In the genomic region with DNA sequence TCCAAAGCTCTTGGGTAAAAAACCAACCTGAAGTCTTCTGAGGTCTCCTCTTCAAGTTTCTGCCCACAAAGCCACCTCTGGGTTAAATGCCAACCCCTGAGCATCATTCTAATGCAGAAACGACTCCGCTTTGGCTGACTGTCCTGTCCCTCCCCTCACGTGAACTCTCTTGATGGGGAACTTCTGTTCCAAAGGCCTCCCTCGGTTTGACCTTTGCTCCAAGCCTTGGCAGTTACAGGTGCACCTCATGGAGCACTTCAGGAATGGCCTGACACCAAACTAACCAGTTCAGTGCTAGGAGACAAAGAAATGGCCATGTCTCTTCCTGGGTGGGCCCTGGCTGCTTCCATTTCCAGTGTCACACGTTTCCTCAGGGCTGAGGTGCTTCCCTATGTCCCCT, we compare ENCODE assay signal across 23 cellular contexts. TPM values are rescaled to one million over a fixed set of nuclear protein-coding genes. Genes with fewer than 3 reads are reported as not detected.
DNase-seq lines count a peak whose midpoint lies in the region; ATAC-seq and TF ChIP-seq lines count a peak whose summit lies in the region.
"Had no signal": no experiment of that assay in that cellular context is flagged by ENCODE, and none has a peak within 500 bp of the region (broad histone marks: within the 10 kb centered on the region; RNA-seq: fewer than 3 reads in every experiment).

No MANE protein-coding gene starts in this region.

- peak in 2 of 3 donors; percentile 61 to 85 for DNase-seq in Peyer's patch
- DNase-seq in right lobe of liver: peak in 2 of 3 donors; percentile 78 to 86
- DNase-seq in NCI-H1417 (lab: John Stamatoyannopoulos, UW): no peak
- DNase-seq: activated CD4-positive, alpha-beta T cell treated with anti-CD3 and anti-CD28 coated beads for 1 hour; activated T-cell treated with anti-CD3 and anti-CD28 coated beads, Interleukin-2, amount 50 U/mL, for 1 hour; amniotic stem cell; gastrocnemius medialis; HCEC 1CT; midbrain; NCI-H1417 treated with DMSO at 0.1 percent for 48 hours; NCI-H774; ovary; retina; stimulated activated CD4-positive, alpha-beta T cell treated with anti-CD3 and anti-CD28 coated beads, Interleukin-2, amount 100 ng/mL, for 48 hours had no signal

- ATAC-seq in right lobe of liver: peak; percentile 88 to 95 (median 92)
- no peak for ATAC-seq in HG02678 (IDR thresholded peaks at IDR 0.05; ENCODE audit: unreplicated experiment)
- ATAC-seq in HG02870 (IDR thresholded peaks at IDR 0.05; ENCODE audit: unreplicated experiment): no peak
- ATAC-seq in HG02885 (IDR thresholded peaks at IDR 0.05; ENCODE audit: poor library complexity, unreplicated experiment): no peak
- ATAC-seq: gastrocnemius medialis, K562 had no signal

- peak overlapping the region in 1 of 2 donors; percentile 29 for H3K9ac ChIP-seq in stomach smooth muscle (ENCODE audit: low read length in 2 of 2)
- H3K9ac ChIP-seq: BLaER1 treated with 17β-estradiol and CSF1 and Interleukin-3, amounts not matched to agents 10 nM and 100 nM had no signal

- H3K9me3 ChIP-seq in Peyer's patch (no peaks in the 10 kb centered on the region), right lobe of liver (no peaks in the 10 kb centered on the region), stomach smooth muscle (ENCODE audit: control insufficient read depth in 2 of 2, low read length in 2 of 2) (no peaks in the 10 kb centered on the region)
- H3K9me3 ChIP-seq: BLaER1 treated with 17β-estradiol and CSF1 and Interleukin-3, amounts not matched to agents 10 nM and 100 nM; gastrocnemius medialis; ovary; suprapubic skin; vagina had no signal

- H3K27me3 ChIP-seq in Peyer's patch (no peaks in the 10 kb centered on the region), right lobe of liver (no peaks in the 10 kb centered on the region), stomach smooth muscle (ENCODE audit: control insufficient read depth in 1 of 2, insufficient read depth in 2 of 2, low read length in 2 of 2) (no peaks in the 10 kb centered on the region)
- H3K27me3 ChIP-seq: BLaER1 treated with 17β-estradiol and CSF1 and Interleukin-3, amounts not matched to agents 10 nM and 100 nM; gastrocnemius medialis; ovary; suprapubic skin; vagina had no signal

- TF ChIP-seq POLR2A in Peyer's patch (IDR thresholded peaks at IDR 0.05) (no peak), right lobe of liver (IDR thresholded peaks at IDR 0.05) (no peak)

- H3K36me3 ChIP-seq in Peyer's patch (peaks cover 0 to 47% (median 0%) of the 10 kb centered on the region in 3 donors), right lobe of liver (peaks cover 0 to 15% (median 0%) of the 10 kb centered on the region in 4 donors), stomach smooth muscle (ENCODE audit: control insufficient read depth in 2 of 2, insufficient read depth in 2 of 2, low read length in 2 of 2) (peaks cover 13 to 33% of the 10 kb centered on the region in 2 donors)
- H3K36me3 ChIP-seq: ovary had no signal

- H3K4me3 ChIP-seq in Peyer's patch: no peak overlapping the region
- H3K4me3 ChIP-seq in right lobe of liver: no peak overlapping the region
- no peak overlapping the region for H3K4me3 ChIP-seq in stomach smooth muscle (ENCODE audit: low read length in 2 of 2)
- H3K4me3 ChIP-seq: BLaER1 treated with 17β-estradiol and CSF1 and Interleukin-3, amounts not matched to agents 10 nM and 100 nM; gastrocnemius medialis; K562; ovary; suprapubic skin; vagina had no signal

- peak overlapping the region in 3 of 4 donors; percentile 39 to 75 (median 68) for H3K27ac ChIP-seq in Peyer's patch
- peak overlapping the region; percentile 50 for H3K27ac ChIP-seq in cingulate gyrus (ENCODE audit: low read depth, low read length)
- peak overlapping the region in 1 of 3 donors; percentile 18 for H3K27ac ChIP-seq in right lobe of liver
- H3K27ac ChIP-seq in stomach smooth muscle (ENCODE audit: low read length): peak overlapping the region; percentile 99
- H3K27ac ChIP-seq: BLaER1 treated with 17β-estradiol and CSF1 and Interleukin-3, amounts not matched to agents 10 nM and 100 nM; gastrocnemius medialis; ovary; suprapubic skin; vagina had no signal

- TF ChIP-seq CTCF in Peyer's patch (IDR thresholded peaks at IDR 0.05) (no peak), right lobe of liver (IDR thresholded peaks at IDR 0.05) (no peak)

- WGBS in right lobe of liver (ENCODE audit: insufficient coverage, low coverage, low lambda C conversion rate, missing lambda C conversion rate): 32% methylated on average over 4 of the region's 5 CpGs

- H3K4me1 ChIP-seq in Peyer's patch (peaks cover 0 to 66% (median 5%) of the 10 kb centered on the region in 4 donors), right lobe of liver (peaks cover 0 to 18% (median 0%) of the 10 kb centered on the region in 4 donors), stomach smooth muscle (ENCODE audit: control insufficient read depth, insufficient read depth, low read length) (peaks cover 98% of the 10 kb centered on the region)

- intact Hi-C loops in right lobe of liver (cut with DNase I): no loop called here

RNA-seq across cellular contexts. Expression of a gene that starts 20.0 kb away (rescaled TPM):
- total RNA-seq in Peyer's patch (100 to 1,000 TPM in 3 of 4 donors, 10 to 100 TPM in 1; 34.7 to 159 (median 110) TPM), right lobe of liver (10 to 100 TPM in 2 of 6 experiments, 1 to 10 TPM in 4; 8.3 to 10.7 (median 9.4) TPM)

RNA-seq across cellular contexts. Expression of a gene that starts 42.9 kb away (rescaled TPM):
- 10 to 100 TPM; 16.5 to 39.1 (median 27.7) TPM for total RNA-seq in Peyer's patch
- 10 to 100 TPM in 5 of 6 experiments, 1 to 10 TPM in 1; 9.5 to 14.8 (median 12.2) TPM for total RNA-seq in right lobe of liver

RNA-seq across cellular contexts. Expression of a gene that starts 56.6 kb away (rescaled TPM):
- total RNA-seq in Peyer's patch: 1 to 10 TPM in 3 of 4 donors, under 1 TPM in 1; 0.53 to 6.6 (median 2.7) TPM
- total RNA-seq in right lobe of liver: 1 to 10 TPM in 2 of 6 experiments, under 1 TPM in 4; 0.24 to 4.3 (median 0.87) TPM

Comparison
In these comparisons a context has a peak if more than half of its experiments do, and no peak if none do; other contexts are left out.
1. DNase-seq: peak in Peyer's patch (2 of 3) and right lobe of liver (2 of 3); none in NCI-H1417 (0 of 3).
2. ATAC-seq: peak in right lobe of liver (4 of 4); none in HG02678 (single experiment), HG02870 (single experiment) and HG02885 (single experiment).